16 cellular contexts compared by ENCODE assay signal in the genomic region with DNA sequence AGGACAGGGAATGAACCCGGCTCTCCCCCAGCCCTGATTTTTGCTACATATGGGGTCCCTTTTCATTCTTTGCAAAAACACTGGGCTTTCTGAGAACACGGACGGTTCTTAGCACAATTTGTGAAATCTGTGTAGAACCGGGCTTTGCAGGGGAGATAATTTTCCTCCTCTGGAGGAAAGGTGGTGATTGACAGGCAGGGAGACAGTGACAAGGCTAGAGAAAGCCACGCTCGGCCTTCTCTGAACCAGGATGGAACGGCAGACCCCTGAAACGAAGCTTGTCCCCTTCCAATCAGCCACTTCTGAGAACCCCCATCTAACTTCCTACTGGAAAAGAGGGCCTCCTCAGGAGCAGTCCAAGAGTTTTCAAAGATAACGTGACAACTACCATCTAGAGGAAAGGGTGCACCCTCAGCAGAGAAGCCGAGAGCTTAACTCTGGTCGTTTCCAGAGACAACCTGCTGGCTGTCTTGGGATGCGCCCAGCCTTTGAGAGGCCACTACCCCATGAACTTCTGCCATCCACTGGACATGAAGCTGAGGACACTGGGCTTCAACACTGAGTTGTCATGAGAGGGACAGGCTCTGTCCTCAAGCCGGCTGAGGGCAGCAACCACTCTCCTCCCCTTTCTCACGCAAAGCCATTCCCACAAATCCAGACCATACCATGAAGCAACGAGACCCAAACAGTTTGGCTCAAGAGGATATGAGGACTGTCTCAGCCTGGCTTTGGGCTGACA. TPM values are rescaled to one million over a fixed set of nuclear protein-coding genes. Genes with fewer than 3 reads are reported as not detected.
"Had no signal": no experiment of that assay in that cellular context is flagged by ENCODE, and none has a peak within 500 bp of the region (broad histone marks: within the 10 kb centered on the region; RNA-seq: fewer than 3 reads in every experiment).

No MANE protein-coding gene starts in this region.

- H3K27me3 ChIP-seq: sigmoid colon, suprapubic skin, upper lobe of left lung had no signal

- H3K4me3 ChIP-seq: left ventricle myocardium inferior, prostate gland, sigmoid colon, suprapubic skin, upper lobe of left lung had no signal

- H3K27ac Mint-ChIP-seq: natural killer cell treated with Interleukin-12 subunit alpha and Interleukin-12 subunit beta and Interleukin-15 and Interleukin-18, amount 100 ng/mL, for 72 hours had no signal

- H3K36me3 Mint-ChIP-seq: natural killer cell treated with Interleukin-12 subunit alpha and Interleukin-12 subunit beta and Interleukin-15 and Interleukin-18, amount 100 ng/mL, for 72 hours had no signal

- H3K4me1 ChIP-seq: left ventricle myocardium inferior, prostate gland, sigmoid colon, suprapubic skin, upper lobe of left lung had no signal

- H3K4me3 Mint-ChIP-seq: central memory CD8-positive, alpha-beta T cell; natural killer cell treated with Interleukin-12 subunit alpha and Interleukin-12 subunit beta and Interleukin-15 and Interleukin-18, amount 100 ng/mL, for 72 hours had no signal

- DNase-seq: activated CD4-positive, CD25-positive, alpha-beta regulatory T cell; activated naive CD4-positive, alpha-beta T cell treated with Interleukin-2 at 50 U/mL for 16 hours; glutamatergic neuron; left ventricle myocardium inferior; mesenchymal stem cell; occipital lobe; sigmoid colon; stimulated activated CD4-positive, alpha-beta T cell treated with anti-CD3 and anti-CD28 coated beads, Interleukin-12 subunit alpha, Interleukin-12 subunit beta, amount 100 ng/mL, for 4 hours; stimulated activated naive CD8-positive, alpha-beta T cell treated with anti-CD3 and anti-CD28 coated beads, Interleukin-15, Interleukin-2, amounts not matched to agents 100 U/mL and 50 U/mL, for 24 hours; T-helper 1 cell had no signal

- H3K27ac ChIP-seq: left ventricle myocardium inferior, prostate gland, sigmoid colon, suprapubic skin, upper lobe of left lung had no signal

- H3K9me3 ChIP-seq: prostate gland, suprapubic skin had no signal

- FAIRE-seq: islet of Langerhans had no signal

RNA-seq across cellular contexts. Expression of a gene that starts 28.8 kb away (rescaled TPM):
- total RNA-seq: left ventricle myocardium inferior, occipital lobe had no signal
